In genomic region chr7:150846291-150847115, GRCh38 we compare ENCODE assay signal across 21 cellular contexts. TPM values are rescaled to one million over a fixed set of nuclear protein-coding genes. Genes with fewer than 3 reads are reported as not detected.
DNase-seq lines count a peak whose midpoint lies in the region; ATAC-seq and TF ChIP-seq lines count a peak whose summit lies in the region.
"Had no signal": no experiment of that assay in that cellular context is flagged by ENCODE, and none has a peak within 500 bp of the region (broad histone marks: within the 10 kb centered on the region; RNA-seq: fewer than 3 reads in every experiment).

No MANE protein-coding gene starts in this region.

- H3K4ac ChIP-seq in IMR-90 (ENCODE audit: low read depth, low read length), result no peak overlapping the region

- no peaks in the 10 kb centered on the region for H3K36me3 Mint-ChIP-seq in stimulated activated effector memory CD8-positive, alpha-beta T cell treated with anti-CD3 and anti-CD28 coated beads, Interleukin-12 subunit alpha, Interleukin-12 subunit beta, amount 100 ng/mL, for 72 hours
- H3K36me3 Mint-ChIP-seq: CD4-positive, alpha-beta memory T cell had no signal

- CTCF ChIA-PET in IMR-90 (lab: Yijun Ruan, JAX), result no interaction called here

- no peak overlapping the region for H3K56ac ChIP-seq in IMR-90 (ENCODE audit: extremely low read depth, insufficient read depth, low read length)

- no peak overlapping the region for H2BK15ac ChIP-seq in IMR-90 (ENCODE audit: low read depth, low read length)

- no peak overlapping the region for H2AK5ac ChIP-seq in IMR-90 (ENCODE audit: low read depth, low read length)

- no peak overlapping the region for H2AFZ ChIP-seq in IMR-90 (replicated peaks; ENCODE audit: low read length, poor library complexity)

- no peak overlapping the region for H4K8ac ChIP-seq in IMR-90 (ENCODE audit: low read depth in 2 of 2, low read length in 2 of 2)

- H3K79me1 ChIP-seq in IMR-90 (ENCODE audit: low read depth in 1 of 2, low read length in 2 of 2), result no peaks in the 10 kb centered on the region

- peak overlapping the region; percentile 23 for H2AK9ac ChIP-seq in IMR-90 (replicated peaks; ENCODE audit: low read depth, low read length, poor library complexity)

- H3K9me3 Mint-ChIP-seq in stimulated activated effector memory CD8-positive, alpha-beta T cell treated with anti-CD3 and anti-CD28 coated beads, Interleukin-12 subunit alpha, Interleukin-12 subunit beta, amount 100 ng/mL, for 72 hours, result no peaks in the 10 kb centered on the region

- no peaks in the 10 kb centered on the region for H3K4me1 Mint-ChIP-seq in stimulated activated effector memory CD8-positive, alpha-beta T cell treated with anti-CD3 and anti-CD28 coated beads, Interleukin-12 subunit alpha, Interleukin-12 subunit beta, amount 100 ng/mL, for 72 hours
- H3K4me1 Mint-ChIP-seq: CD4-positive, alpha-beta memory T cell had no signal

- in situ Hi-C loops in IMR-90 (cut with MboI; ENCODE audit: low sequenced_read_pairs), result no loop called here

- peak overlapping the region; percentile 7 for H3K27ac Mint-ChIP-seq in stimulated activated effector memory CD8-positive, alpha-beta T cell treated with anti-CD3 and anti-CD28 coated beads, Interleukin-12 subunit alpha, Interleukin-12 subunit beta, amount 100 ng/mL, for 72 hours

- ATAC-seq in IMR-90 (ENCODE audit: low read depth) (no peak), body of pancreas (no peak)
- ATAC-seq in stimulated activated effector memory CD8-positive, alpha-beta T cell treated with anti-CD3 and anti-CD28 coated beads, Interleukin-12 subunit alpha, Interleukin-12 subunit beta, amount 100 ng/mL, for 72 hours, result peak; percentile 22

- H3K4me1 ChIP-seq in IMR-90 (ENCODE audit: control insufficient read depth, insufficient read depth, low read length), result peaks cover 4% of the 10 kb centered on the region; the same call in 1 of the 2 replicates
- no peaks in the 10 kb centered on the region for H3K4me1 ChIP-seq in body of pancreas

- no peak overlapping the region for H4K91ac ChIP-seq in IMR-90 (ENCODE audit: insufficient read depth, low read depth, low read length)

- no peak overlapping the region for H2BK5ac ChIP-seq in IMR-90 (ENCODE audit: low read depth, low read length, poor library complexity, severe bottlenecking)

- no TSS peak for BruUV-seq in IMR-90 (replicated peaks; lab: Mats Ljungman, UMichigan)

- TF ChIP-seq POLR2A in IMR-90 (IDR thresholded peaks at IDR 0.05; ENCODE audit: low read depth, low read length) (no peak), body of pancreas (IDR thresholded peaks at IDR 0.05) (no peak)

- DNase-seq in IMR-90 (no peak), NCI-H82 treated with DMSO at 0.1 percent for 48 hours (lab: John Stamatoyannopoulos, UW; ENCODE audit: unreplicated experiment) (peak; percentile 2), myocyte (ENCODE audit: low read depth) (peak; percentile 35), posterior cingulate gyrus (no peak), cerebellum (ENCODE audit: low spot score) (no peak), body of pancreas (no peak)
- DNase-seq in stimulated activated effector memory CD8-positive, alpha-beta T cell treated with anti-CD3 and anti-CD28 coated beads, Interleukin-12 subunit alpha, Interleukin-12 subunit beta, amount 100 ng/mL, for 72 hours (ENCODE audit: low spot score in 2 of 2), result no peak
- DNase-seq: CD4-positive, alpha-beta memory T cell; COR-L47; DMS53; Karpas-422; NCI-H1092 treated with DMSO at 0.1 percent for 48 hours; NCI-H1436 treated with DMSO at 0.1 percent for 48 hours; NCI-H2029 treated with DMSO at 0.1 percent for 48 hours; NCI-H446 treated with DMSO at 0.1 percent for 48 hours; NCI-H526; SHP77 treated with DMSO at 0.1 percent for 48 hours had no signal

- H4K20me1 ChIP-seq in IMR-90 (ENCODE audit: insufficient read depth, low read length), result no peaks in the 10 kb centered on the region

- WGBS in IMR-90 (ENCODE audit: extremely low coverage in 2 of 2, insufficient read length in 1 of 2), 2 experiments, result 66% methylated on average over 7 of the region's 14 CpGs; no CpG with 5 or more reads in 1 of the 2 experiments
- WGBS in body of pancreas, 2 donors, result 85 to 86% methylated on average over 10 to 14 of the region's 14 CpGs

- H3K4me2 ChIP-seq in IMR-90 (ENCODE audit: low read depth, low read length), result no peak overlapping the region

- H3K27ac ChIP-seq in IMR-90 (ENCODE audit: insufficient read depth, low read length) (no peak overlapping the region), body of pancreas (no peak overlapping the region)
- H3K27ac ChIP-seq: RWPE1, SK-N-MC had no signal

- H4K5ac ChIP-seq in IMR-90 (ENCODE audit: low read depth, low read length), result no peak overlapping the region; the same call in 1 of the 2 replicates

- H3K9me1 ChIP-seq in IMR-90 (ENCODE audit: insufficient read depth, low read length), result no peaks in the 10 kb centered on the region

- H3K27me3 ChIP-seq in IMR-90 (ENCODE audit: control insufficient read depth, insufficient read depth, low read length) (no peaks in the 10 kb centered on the region; the same call in 1 of the 2 replicates), body of pancreas (no peaks in the 10 kb centered on the region)

- no peak overlapping the region for H3K9ac ChIP-seq in IMR-90 (ENCODE audit: low read depth, low read length)

- no peaks in the 10 kb centered on the region; the same call in 1 of the 2 replicates for H3K9me3 ChIP-seq in IMR-90 (ENCODE audit: control insufficient read depth, insufficient read depth, low read length)
- H3K9me3 ChIP-seq in body of pancreas, result no peaks in the 10 kb centered on the region

- POLR2A ChIA-PET in IMR-90 (lab: Charles Lee; ENCODE audit: unreplicated experiment), result no interaction called here

- no peak overlapping the region for H3K4me3 Mint-ChIP-seq in stimulated activated effector memory CD8-positive, alpha-beta T cell treated with anti-CD3 and anti-CD28 coated beads, Interleukin-12 subunit alpha, Interleukin-12 subunit beta, amount 100 ng/mL, for 72 hours

- no peak overlapping the region; the same call in 1 of the 2 replicates for H3K18ac ChIP-seq in IMR-90 (ENCODE audit: low read depth, low read length)

- H3K23ac ChIP-seq in IMR-90 (ENCODE audit: low read depth, low read length), result no peak overlapping the region

- no peaks in the 10 kb centered on the region for H3K36me3 ChIP-seq in IMR-90 (ENCODE audit: control insufficient read depth, insufficient read depth, low read length)
- H3K36me3 ChIP-seq in body of pancreas (replicated peaks in 1 of 2; ENCODE audit: insufficient read depth in 1 of 2, low read depth in 2 of 2), result no peaks in the 10 kb centered on the region

- no peak overlapping the region for H3K14ac ChIP-seq in IMR-90 (replicated peaks; ENCODE audit: low read depth, low read length)

- no peak for TF ChIP-seq CTCF in IMR-90 (conservative IDR thresholded peaks at IDR 0.05; ENCODE audit: low read depth, low read length)
- no peak for TF ChIP-seq CTCF in body of pancreas (IDR thresholded peaks at IDR 0.05)

- H2BK20ac ChIP-seq in IMR-90 (ENCODE audit: low read depth, low read length), result no peak overlapping the region

- dilution Hi-C loops in IMR-90 (cut with HindIII; ENCODE audit: low sequenced_read_pairs, unreplicated experiment), result no loop called here

- intact Hi-C loops in IMR-90 (cut with micrococcal nuclease), result no loop called here
- intact Hi-C loops in posterior cingulate gyrus (cut with DNase I), result no loop called here
- intact Hi-C loops in body of pancreas (cut with DNase I), result no loop called here

- H3K4me3 ChIP-seq in IMR-90 (ENCODE audit: insufficient read depth, low read depth, low read length), result no peak overlapping the region
- no peak overlapping the region for H3K4me3 ChIP-seq in body of pancreas
- H3K4me3 ChIP-seq: SK-N-MC had no signal

- no peak overlapping the region for H2BK120ac ChIP-seq in IMR-90 (ENCODE audit: low read depth, low read length)

- no peak for TF ChIP-seq RAD21 in IMR-90 (IDR thresholded peaks at IDR 0.05; ENCODE audit: low read length)

TF ChIP-seq in IMR-90, 13 proteins besides CTCF, POLR2A, EP300 and RAD21 (continues in another document):
- TF ChIP-seq BHLHE40 (IDR thresholded peaks at IDR 0.05; ENCODE audit: low read depth, low read length) (no peak), RFX5 (IDR thresholded peaks at IDR 0.05; ENCODE audit: low read depth, low read length) (no peak), MXI1 (IDR thresholded peaks at IDR 0.05; ENCODE audit: borderline replicate concordance, low read depth, low read length) (no peak), CHD1 (IDR thresholded peaks at IDR 0.05; ENCODE audit: low read depth, low read length) (no peak), ELK1 (IDR thresholded peaks at IDR 0.05; ENCODE audit: borderline replicate concordance, low read depth, low read length) (no peak), FOS (IDR thresholded peaks at IDR 0.05; ENCODE audit: low read depth, low read length) (no peak), MAFK (IDR thresholded peaks at IDR 0.05; ENCODE audit: low read depth, low read length) (no peak)

RNA-seq across cellular contexts. Expression of gene AOC1, which starts 5.8 kb away (rescaled TPM):
- total RNA-seq in IMR-90 (2012; rRNA removed), result not detected in 2 replicates
- polyA plus RNA-seq in IMR-90 (2012; rRNA removed), result not detected in 2 replicates
- not detected in 2 replicates for polyA plus RNA-seq in IMR-90 (2012; cell fraction: cytosol; rRNA removed)
- not detected in 2 replicates for polyA plus RNA-seq in IMR-90 (2012; cell fraction: nucleus; rRNA removed; ENCODE audit: low replicate concordance)
- 0.21 and 0.62 TPM in 2 replicates for total RNA-seq in myocyte
- 5.1 TPM for polyA plus RNA-seq in myocyte (2012)
- 0.09 TPM for total RNA-seq in cerebellum
- total RNA-seq in body of pancreas, result 1 to 10 TPM in 1 of 2 donors, not detected in 1; 1.6 TPM
- total RNA-seq: A673; CD4-positive, alpha-beta memory T cell had no signal
- polyA plus RNA-seq: CD4-positive, alpha-beta memory T cell had no signal

RNA-seq across cellular contexts. Expression of gene TMEM176A, which starts 45.9 kb away (rescaled TPM):
- total RNA-seq in IMR-90 (2012; rRNA removed), result not detected in 2 replicates
- polyA plus RNA-seq in IMR-90 (2012; rRNA removed), result not detected in 2 replicates
- not detected in 2 replicates for polyA plus RNA-seq in IMR-90 (2012; cell fraction: cytosol; rRNA removed)
- not detected in 2 replicates for polyA plus RNA-seq in IMR-90 (2012; cell fraction: nucleus; rRNA removed; ENCODE audit: low replicate concordance)
- total RNA-seq in myocyte, result not detected in 2 replicates
- polyA plus RNA-seq in myocyte (2012), result 0.19 TPM
- total RNA-seq in cerebellum, result 1.5 TPM
- total RNA-seq in body of pancreas, result 10 to 100 TPM in 1 of 2 donors, 1 to 10 TPM in 1; 7.6 to 27.5 TPM
- total RNA-seq: G401 had no signal

RNA-seq across cellular contexts. Expression of gene TMEM176B, which starts 46.3 kb away (rescaled TPM):
- total RNA-seq in IMR-90 (2012; rRNA removed), result not detected in 2 replicates
- not detected in 2 replicates for polyA plus RNA-seq in IMR-90 (2012; rRNA removed)
- 0.07 TPM in 1 of 2 replicates, not detected in the other for polyA plus RNA-seq in IMR-90 (2012; cell fraction: cytosol; rRNA removed)
- polyA plus RNA-seq in IMR-90 (2012; cell fraction: nucleus; rRNA removed; ENCODE audit: low replicate concordance), result 0.14 TPM in 1 of 2 replicates, not detected in the other
- not detected in 2 replicates for total RNA-seq in myocyte
- 0.38 TPM for polyA plus RNA-seq in myocyte (2012)
- 4.3 TPM for total RNA-seq in cerebellum
- total RNA-seq in body of pancreas, result 10 to 100 TPM; 32.9 to 36.3 TPM
- polyA plus RNA-seq: CD4-positive, alpha-beta memory T cell had no signal

Comparison
In these comparisons a context has a peak if more than half of its experiments do, and no peak if none do; other contexts are left out.
1. DNase-seq: peak in NCI-H82 treated with DMSO at 0.1 percent for 48 hours (single experiment) and myocyte (single experiment); none in IMR-90 (single experiment), stimulated activated effector memory CD8-positive, alpha-beta T cell treated with anti-CD3 and anti-CD28 coated beads, Interleukin-12 subunit alpha, Interleukin-12 subunit beta, amount 100 ng/mL, for 72 hours (0 of 2), posterior cingulate gyrus (0 of 10), cerebellum (single experiment) and body of pancreas (0 of 4).